36 cellular contexts compared by ENCODE assay signal in genomic region chr19:35571406-35571965, GRCh38. TPM values are rescaled to one million over a fixed set of nuclear protein-coding genes. Genes with fewer than 3 reads are reported as not detected.
"Had no signal": no experiment of that assay in that cellular context is flagged by ENCODE, and none has a peak within 500 bp of the region (broad histone marks: within the 10 kb centered on the region; RNA-seq: fewer than 3 reads in every experiment).

No MANE protein-coding gene starts in this region.

- H3K27ac Mint-ChIP-seq: activated CD4-positive, alpha-beta T cell treated with anti-CD3 and anti-CD28 coated beads, Interleukin-2, amount 10 ng/mL, durations not matched to agents 7 days and 5 days; activated CD8-positive, alpha-beta T cell treated with anti-CD3 and anti-CD28 coated beads, Interleukin-2, amount 10 ng/mL, durations not matched to agents 7 days and 5 days; activated naive CD4-positive, alpha-beta T cell treated with anti-CD3 and anti-CD28 coated beads, Interleukin-2, amount 10 ng/mL, durations not matched to agents 7 days and 5 days; activated naive CD8-positive, alpha-beta T cell; activated T-cell treated with anti-CD3 and anti-CD28 coated beads, Interleukin-2, amount 50 U/mL, for 24 hours; activated T-helper 1 cell treated with anti-CD3 and anti-CD28 coated beads, Interleukin-12 subunit alpha, Interleukin-12 subunit beta, Interleukin-2, Interleukin-4 antibody, amounts not matched to agents 30 ng/mL and 10 ng/mL and 1 ng/mL, durations not matched to agents 14 hours and 24 hours and 36 hours had no signal

- H3K36me3 ChIP-seq: ascending aorta, breast epithelium, MG63, SJCRH30, WERI-Rb-1 had no signal

- H3K4me3 Mint-ChIP-seq: activated CD4-positive, alpha-beta T cell treated with anti-CD3 and anti-CD28 coated beads, Interleukin-2, amount 10 ng/mL, durations not matched to agents 7 days and 5 days; activated CD8-positive, alpha-beta T cell treated with anti-CD3 and anti-CD28 coated beads, Interleukin-2, amount 10 ng/mL, durations not matched to agents 7 days and 5 days; activated naive CD4-positive, alpha-beta T cell treated with anti-CD3 and anti-CD28 coated beads, Interleukin-2, amount 10 ng/mL, durations not matched to agents 7 days and 5 days; activated naive CD8-positive, alpha-beta T cell; activated T-cell treated with anti-CD3 and anti-CD28 coated beads, Interleukin-2, amount 50 U/mL, for 24 hours; activated T-helper 1 cell treated with anti-CD3 and anti-CD28 coated beads, Interleukin-12 subunit alpha, Interleukin-12 subunit beta, Interleukin-2, Interleukin-4 antibody, amounts not matched to agents 30 ng/mL and 10 ng/mL and 1 ng/mL, durations not matched to agents 14 hours and 24 hours and 36 hours had no signal

- ATAC-seq: activated CD8-positive, alpha-beta T cell treated with anti-CD3 and anti-CD28 coated beads, Interleukin-2, amount 10 ng/mL, durations not matched to agents 7 days and 5 days; Panc1 had no signal

- H3K36me3 Mint-ChIP-seq: activated naive CD4-positive, alpha-beta T cell treated with anti-CD3 and anti-CD28 coated beads, Interleukin-2, amount 10 ng/mL, durations not matched to agents 7 days and 5 days had no signal

- H3K27me3 ChIP-seq: ascending aorta, breast epithelium had no signal

- DNase-seq: activated CD4-positive, alpha-beta T cell treated with anti-CD3 and anti-CD28 coated beads for 1 hour; activated CD4-positive, alpha-beta T cell treated with anti-CD3 and anti-CD28 coated beads, Interleukin-2, amount 10 ng/mL, durations not matched to agents 7 days and 5 days; activated CD4-positive, alpha-beta T cell treated with anti-CD3 and anti-CD28 coated beads, Interleukin-2, amount 50 U/mL, for 48 hours; activated CD4-positive, CD25-positive, alpha-beta regulatory T cell; activated CD8-positive, alpha-beta T cell treated with anti-CD3 and anti-CD28 coated beads, Interleukin-2, amount 10 ng/mL, durations not matched to agents 7 days and 5 days; activated effector memory CD4-positive, alpha-beta T cell treated with Interleukin-2 at 50 U/mL for 16 hours; activated naive CD4-positive, alpha-beta T cell treated with anti-CD3 and anti-CD28 coated beads, Interleukin-2, amount 10 ng/mL, durations not matched to agents 7 days and 5 days; activated T-cell treated with anti-CD3 and anti-CD28 coated beads, Interleukin-2, amount 50 U/mL, for 24 hours; amygdala; caudate nucleus; cerebellar nuclear complex; Kasumi-1; KG1; MG63; NCI-H1048; NCI-H1105 treated with DMSO at 0.1 percent for 48 hours; NCI-H1436; NCI-H1694; NCI-H1930; NCI-H2081 treated with DMSO at 0.1 percent for 48 hours; NCI-H226; NCI-H446 treated with DMSO at 0.1 percent for 48 hours; NCI-H524; SHP77; SJCRH30; T1000; WERI-Rb-1 had no signal

- H3K4me3 ChIP-seq: ascending aorta, breast epithelium, MG63, SJCRH30, SK-N-MC had no signal

- H3K27ac ChIP-seq: ascending aorta, breast epithelium, SJCRH30, SK-N-MC, WERI-Rb-1 had no signal

- H3K4me1 ChIP-seq: ascending aorta, breast epithelium, SJCRH30 had no signal

RNA-seq across cellular contexts. Expression of gene ATP4A, which starts 8.0 kb away (rescaled TPM):
- total RNA-seq: activated CD4-positive, alpha-beta T cell treated with anti-CD3 and anti-CD28 coated beads, Interleukin-2, amount 10 ng/mL, durations not matched to agents 7 days and 5 days; activated CD8-positive, alpha-beta T cell treated with anti-CD3 and anti-CD28 coated beads, Interleukin-2, amount 10 ng/mL, durations not matched to agents 7 days and 5 days; activated T-helper 1 cell treated with anti-CD3 and anti-CD28 coated beads, Interleukin-12 subunit alpha, Interleukin-12 subunit beta, Interleukin-2, Interleukin-4 antibody, amounts not matched to agents 30 ng/mL and 10 ng/mL and 1 ng/mL, durations not matched to agents 14 hours and 24 hours and 36 hours; ascending aorta; breast epithelium; T-helper 1 cell treated with Interleukin-12 subunit alpha and Interleukin-12 subunit beta and Interleukin-4 antibody, amounts not matched to agents 30 ng/mL and 1 ng/mL, for 36 hours; T-helper 2 cell treated with Interferon-gamma antibody and Interleukin-4, amounts not matched to agents 100 ng/mL and 5 ng/mL, for 36 hours had no signal

RNA-seq across cellular contexts. Expression of gene PMIS2, which starts 14.5 kb away (rescaled TPM):
- total RNA-seq: activated CD4-positive, alpha-beta T cell treated with anti-CD3 and anti-CD28 coated beads, Interleukin-2, amount 10 ng/mL, durations not matched to agents 7 days and 5 days; activated CD8-positive, alpha-beta T cell treated with anti-CD3 and anti-CD28 coated beads, Interleukin-2, amount 10 ng/mL, durations not matched to agents 7 days and 5 days; activated T-helper 1 cell treated with anti-CD3 and anti-CD28 coated beads, Interleukin-12 subunit alpha, Interleukin-12 subunit beta, Interleukin-2, Interleukin-4 antibody, amounts not matched to agents 30 ng/mL and 10 ng/mL and 1 ng/mL, durations not matched to agents 14 hours and 24 hours and 36 hours; ascending aorta; breast epithelium; RPMI7951; SJCRH30; T-helper 1 cell treated with Interleukin-12 subunit alpha and Interleukin-12 subunit beta and Interleukin-4 antibody, amounts not matched to agents 30 ng/mL and 1 ng/mL, for 36 hours; T-helper 2 cell treated with Interferon-gamma antibody and Interleukin-4, amounts not matched to agents 100 ng/mL and 5 ng/mL, for 36 hours had no signal

RNA-seq across cellular contexts. Expression of gene GAPDHS, which starts 38.2 kb away (rescaled TPM):
- total RNA-seq: activated CD4-positive, alpha-beta T cell treated with anti-CD3 and anti-CD28 coated beads, Interleukin-2, amount 10 ng/mL, durations not matched to agents 7 days and 5 days; activated CD8-positive, alpha-beta T cell treated with anti-CD3 and anti-CD28 coated beads, Interleukin-2, amount 10 ng/mL, durations not matched to agents 7 days and 5 days; activated T-helper 1 cell treated with anti-CD3 and anti-CD28 coated beads, Interleukin-12 subunit alpha, Interleukin-12 subunit beta, Interleukin-2, Interleukin-4 antibody, amounts not matched to agents 30 ng/mL and 10 ng/mL and 1 ng/mL, durations not matched to agents 14 hours and 24 hours and 36 hours; ascending aorta; breast epithelium; RPMI7951; SJCRH30; T-helper 1 cell treated with Interleukin-12 subunit alpha and Interleukin-12 subunit beta and Interleukin-4 antibody, amounts not matched to agents 30 ng/mL and 1 ng/mL, for 36 hours; T-helper 2 cell treated with Interferon-gamma antibody and Interleukin-4, amounts not matched to agents 100 ng/mL and 5 ng/mL, for 36 hours had no signal
